Comparison of ENCODE assay signal across 10 cellular contexts in genomic region chr3:149340310-149340933, GRCh38. TPM values are rescaled to one million over a fixed set of nuclear protein-coding genes. Genes with fewer than 3 reads are reported as not detected.
A peak's percentile ranks its signal among the peaks of the same experiment; 100 is the strongest.
DNase-seq lines count a peak whose midpoint lies in the region; ATAC-seq, FAIRE-seq and TF ChIP-seq lines count a peak whose summit lies in the region.
"Had no signal": no experiment of that assay in that cellular context is flagged by ENCODE, and none has a peak within 500 bp of the region (broad histone marks: within the 10 kb centered on the region; RNA-seq: fewer than 3 reads in every experiment).

No MANE protein-coding gene starts in this region.

- intact Hi-C loops in transverse colon (cut with DNase I; ENCODE audit: low total_unique reads) = no loop called here

- H3K27me3 ChIP-seq in astrocyte (ENCODE audit: insufficient read depth, low read length) (no peaks in the 10 kb centered on the region), transverse colon (no peaks in the 10 kb centered on the region), H7 (ENCODE audit: control insufficient read depth, insufficient read depth, low read length) (no peaks in the 10 kb centered on the region)

- H3K36me3 Mint-ChIP-seq in astrocyte (ENCODE audit: low read depth, unreplicated experiment) (no peaks in the 10 kb centered on the region), WTC11 (no peaks in the 10 kb centered on the region)

- POLR2A ChIA-PET in WTC11 (lab: Charles Lee) = no interaction called here

- no peaks in the 10 kb centered on the region for H4K20me1 ChIP-seq in astrocyte (ENCODE audit: insufficient read depth, low read length)

- H3K27ac ChIP-seq in astrocyte (ENCODE audit: low read depth, low read length) = peak overlapping the region; percentile 91
- peak overlapping the region; percentile 15 to 60 (median 54) for H3K27ac ChIP-seq in transverse colon

- H3K36me3 ChIP-seq in astrocyte (ENCODE audit: insufficient read depth, low read length) (no peaks in the 10 kb centered on the region), transverse colon (no peaks in the 10 kb centered on the region), H7 (replicated peaks; ENCODE audit: control insufficient read depth, insufficient read depth, low read length) (no peaks in the 10 kb centered on the region)

- H3K9ac ChIP-seq in astrocyte (ENCODE audit: low read length) = peak overlapping the region; percentile 73

- ATAC-seq in left lobe of liver (peak; percentile 47), WTC11 (no peak)

- TF ChIP-seq CTCF in astrocyte (IDR thresholded peaks at IDR 0.05; ENCODE audit: insufficient read depth, low read depth, low read length) = no peak
- no peak for TF ChIP-seq CTCF in transverse colon (IDR thresholded peaks at IDR 0.05)
- TF ChIP-seq CTCF in WTC11 (IDR thresholded peaks at IDR 0.05) = no peak

- in situ Hi-C loops in transverse colon (cut with MboI; ENCODE audit: low pct_ligation_motif_present in 1 of 4, low pct_unique_long_range_greater_than_20kb in 1 of 4, low sequenced_read_pairs in 3 of 4) = no loop called here

- H3K4me3 ChIP-seq in astrocyte (ENCODE audit: insufficient read depth, low read depth, low read length) = peak overlapping the region; percentile 19
- H3K4me3 ChIP-seq in transverse colon = no peak overlapping the region
- H3K4me3 ChIP-seq in H7 (ENCODE audit: insufficient read depth, low read depth, low read length) = no peak overlapping the region

- H3K4me3 Mint-ChIP-seq in astrocyte (ENCODE audit: unreplicated experiment) (no peak overlapping the region), WTC11 (no peak overlapping the region)

- H3K4me2 ChIP-seq in astrocyte (ENCODE audit: low read length) = peak overlapping the region; percentile 81

- TF ChIP-seq EP300 in transverse colon (IDR thresholded peaks at IDR 0.05; ENCODE audit: low read depth) = no peak

- no peak for TF ChIP-seq POLR2A in transverse colon (IDR thresholded peaks at IDR 0.05)

- no peaks in the 10 kb centered on the region for H3K79me2 ChIP-seq in astrocyte (ENCODE audit: insufficient read depth, low read length)

- H3K27ac Mint-ChIP-seq in astrocyte (ENCODE audit: unreplicated experiment) (peak overlapping the region; percentile 93), WTC11 (no peak overlapping the region)

- H3K9me3 ChIP-seq in astrocyte (ENCODE audit: insufficient read depth, low read depth, low read length) (no peaks in the 10 kb centered on the region), transverse colon (no peaks in the 10 kb centered on the region)

- CTCF ChIA-PET in WTC11 (lab: Charles Lee) = interaction anchor here (1.4 kb wide), 1 partner anchor 385 kb away, joined by 5 read pairs; no protein-coding TSS in a partner anchor

- 7 to 38% methylated on average over 1 of the region's 1 CpG for WGBS in transverse colon (ENCODE audit: low coverage in 1 of 2), 2 donors

- DNase-seq in NCI-H1092 treated with DMSO at 0.1 percent for 48 hours (lab: John Stamatoyannopoulos, UW) (peak; percentile 98), astrocyte (ENCODE audit: low read depth) (peak; percentile 42), left lobe of liver (ENCODE audit: low spot score) (no peak), transverse colon (no peak), DMS79 (lab: John Stamatoyannopoulos, UW) (no peak), WTC11 (ENCODE audit: low spot score) (no peak), H7 (no peak)
- no peak for DNase-seq in effector CD4-positive, alpha-beta T cell
- DNase-seq: activated effector memory CD4-positive, alpha-beta T cell treated with Interleukin-2 at 50 U/mL for 16 hours; NCI-H524 had no signal

- H3K4me1 Mint-ChIP-seq in astrocyte (ENCODE audit: low read depth, unreplicated experiment) (peaks cover 29% of the 10 kb centered on the region), WTC11 (peaks cover 38% of the 10 kb centered on the region)

- H3K9me3 Mint-ChIP-seq in astrocyte (ENCODE audit: unreplicated experiment) (no peaks in the 10 kb centered on the region), WTC11 (peaks cover 8% of the 10 kb centered on the region)

- H3K27me3 Mint-ChIP-seq in astrocyte (ENCODE audit: low read depth, unreplicated experiment) = no peaks in the 10 kb centered on the region
- H3K27me3 Mint-ChIP-seq in WTC11 (ENCODE audit: low read depth) = no peaks in the 10 kb centered on the region

- H3K4me1 ChIP-seq in astrocyte (ENCODE audit: insufficient read depth, low read length) (peaks cover 37% of the 10 kb centered on the region), transverse colon (peaks cover 0 to 6% (median 3%) of the 10 kb centered on the region in 4 donors)

- peak; percentile 67 for FAIRE-seq in astrocyte (lab: Jason Lieb, UNC)

- H2AFZ ChIP-seq in astrocyte (ENCODE audit: low read depth, low read length) = no peak overlapping the region

TF ChIP-seq in WTC11, 78 proteins besides CTCF, POLR2A, EP300 and RAD21:
- TF ChIP-seq JUN (CRISPR knock-in tag; IDR thresholded peaks at IDR 0.05) (no peak), HMGA2 (CRISPR knock-in tag; IDR thresholded peaks at IDR 0.05) (no peak), KAT7 (CRISPR knock-in tag; IDR thresholded peaks at IDR 0.05; ENCODE audit: borderline replicate concordance) (no peak), NR1H2 (CRISPR knock-in tag; IDR thresholded peaks at IDR 0.05) (no peak), NFE2L1 (CRISPR knock-in tag; IDR thresholded peaks at IDR 0.05) (no peak), SMAD4 (CRISPR knock-in tag; IDR thresholded peaks at IDR 0.05) (no peak), ZNF416 (CRISPR knock-in tag; IDR thresholded peaks at IDR 0.05) (no peak)
- TF ChIP-seq, protein P1, sequence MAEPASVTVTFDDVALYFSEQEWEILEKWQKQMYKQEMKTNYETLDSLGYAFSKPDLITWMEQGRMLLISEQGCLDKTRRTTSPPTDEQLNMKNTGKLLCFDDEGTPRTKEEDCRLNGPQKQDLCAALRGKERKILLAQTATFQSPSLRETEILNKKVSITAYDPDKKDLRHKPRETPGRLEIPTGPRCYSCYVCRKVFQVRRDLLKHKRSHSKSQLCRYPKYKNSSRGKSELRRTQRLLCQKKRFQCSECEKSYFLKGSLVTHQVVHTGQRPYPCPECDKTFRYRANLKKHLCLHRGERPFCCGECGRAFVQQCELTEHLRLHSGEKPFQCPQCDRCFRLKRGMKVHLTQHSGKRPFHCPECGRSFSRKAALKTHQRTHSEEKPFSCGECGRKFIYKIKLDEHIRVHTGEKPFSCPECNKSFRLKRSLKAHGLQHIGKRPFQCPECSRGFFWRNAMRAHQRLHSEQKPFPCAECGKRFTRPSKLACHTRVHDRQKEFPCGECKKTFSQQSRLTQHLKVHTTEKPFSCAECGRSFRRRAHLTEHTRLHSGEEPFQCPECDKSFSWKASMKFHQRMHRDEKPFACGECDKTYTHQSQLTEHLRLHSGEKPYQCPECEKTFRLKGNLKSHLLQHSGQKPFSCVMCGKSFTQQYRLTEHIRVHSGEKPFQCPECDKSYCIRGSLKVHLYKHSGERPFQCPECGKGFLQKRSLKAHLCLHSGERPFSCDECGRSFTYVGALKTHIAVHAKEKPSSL (CRISPR knock-in tag; conservative IDR thresholded peaks at IDR 0.05) = no peak
- TF ChIP-seq, protein P2, sequence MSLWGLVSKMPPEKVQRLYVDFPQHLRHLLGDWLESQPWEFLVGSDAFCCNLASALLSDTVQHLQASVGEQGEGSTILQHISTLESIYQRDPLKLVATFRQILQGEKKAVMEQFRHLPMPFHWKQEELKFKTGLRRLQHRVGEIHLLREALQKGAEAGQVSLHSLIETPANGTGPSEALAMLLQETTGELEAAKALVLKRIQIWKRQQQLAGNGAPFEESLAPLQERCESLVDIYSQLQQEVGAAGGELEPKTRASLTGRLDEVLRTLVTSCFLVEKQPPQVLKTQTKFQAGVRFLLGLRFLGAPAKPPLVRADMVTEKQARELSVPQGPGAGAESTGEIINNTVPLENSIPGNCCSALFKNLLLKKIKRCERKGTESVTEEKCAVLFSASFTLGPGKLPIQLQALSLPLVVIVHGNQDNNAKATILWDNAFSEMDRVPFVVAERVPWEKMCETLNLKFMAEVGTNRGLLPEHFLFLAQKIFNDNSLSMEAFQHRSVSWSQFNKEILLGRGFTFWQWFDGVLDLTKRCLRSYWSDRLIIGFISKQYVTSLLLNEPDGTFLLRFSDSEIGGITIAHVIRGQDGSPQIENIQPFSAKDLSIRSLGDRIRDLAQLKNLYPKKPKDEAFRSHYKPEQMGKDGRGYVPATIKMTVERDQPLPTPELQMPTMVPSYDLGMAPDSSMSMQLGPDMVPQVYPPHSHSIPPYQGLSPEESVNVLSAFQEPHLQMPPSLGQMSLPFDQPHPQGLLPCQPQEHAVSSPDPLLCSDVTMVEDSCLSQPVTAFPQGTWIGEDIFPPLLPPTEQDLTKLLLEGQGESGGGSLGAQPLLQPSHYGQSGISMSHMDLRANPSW (CRISPR knock-in tag; conservative IDR thresholded peaks at IDR 0.05; ENCODE audit: low read depth) = no peak
- TF ChIP-seq, protein P3, sequence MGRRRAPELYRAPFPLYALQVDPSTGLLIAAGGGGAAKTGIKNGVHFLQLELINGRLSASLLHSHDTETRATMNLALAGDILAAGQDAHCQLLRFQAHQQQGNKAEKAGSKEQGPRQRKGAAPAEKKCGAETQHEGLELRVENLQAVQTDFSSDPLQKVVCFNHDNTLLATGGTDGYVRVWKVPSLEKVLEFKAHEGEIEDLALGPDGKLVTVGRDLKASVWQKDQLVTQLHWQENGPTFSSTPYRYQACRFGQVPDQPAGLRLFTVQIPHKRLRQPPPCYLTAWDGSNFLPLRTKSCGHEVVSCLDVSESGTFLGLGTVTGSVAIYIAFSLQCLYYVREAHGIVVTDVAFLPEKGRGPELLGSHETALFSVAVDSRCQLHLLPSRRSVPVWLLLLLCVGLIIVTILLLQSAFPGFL (CRISPR knock-in tag; IDR thresholded peaks at IDR 0.05; ENCODE audit: borderline replicate concordance) = no peak

RNA-seq across cellular contexts. Expression of gene TM4SF18, which starts 7.0 kb away (rescaled TPM):
- total RNA-seq in astrocyte (4.0 and 5.6 TPM in 2 replicates), left lobe of liver (1.4 TPM), transverse colon (1 to 10 TPM in 1 of 4 donors, under 1 TPM in 2, not detected in 1; 0.80 to 1.4 (median 0.82) TPM), WTC11 (2021) (1.6 to 2.4 TPM (median 2.2 TPM) in 3 replicates)
- total RNA-seq in H7 (2014; rRNA removed; shearing (Covaris generic)) = 2.6 and 4.9 TPM in 2 replicates

RNA-seq across cellular contexts. Expression of gene TM4SF1, which starts 37.0 kb away (rescaled TPM):
- 28.9 and 31.3 TPM in 2 replicates for total RNA-seq in astrocyte
- total RNA-seq in left lobe of liver = 9.6 TPM
- 100 to 1,000 TPM in 1 of 4 donors, 10 to 100 TPM in 3; 21.3 to 109 (median 32.3) TPM for total RNA-seq in transverse colon
- total RNA-seq in WTC11 (2021) = 0.44 to 0.90 TPM (median 0.48 TPM) in 3 replicates
- 0.07 TPM in 1 of 2 replicates, not detected in the other for total RNA-seq in H7 (2014; rRNA removed; shearing (Covaris generic))

Comparison
In these comparisons a context has a peak if more than half of its experiments do, and no peak if none do; other contexts are left out.
1. DNase-seq: peak in NCI-H1092 treated with DMSO at 0.1 percent for 48 hours (single experiment) and astrocyte (single experiment); none in left lobe of liver (single experiment), transverse colon (single experiment), effector CD4-positive, alpha-beta T cell (single experiment), DMS79 (single experiment), WTC11 (single experiment) and H7 (single experiment).